In genomic region chr9:137634016-137634415, GRCh38 we compare ENCODE assay signal across 15 cellular contexts.
"Had no signal": no experiment of that assay in that cellular context is flagged by ENCODE, and none has a peak within 500 bp of the region (broad histone marks: within the 10 kb centered on the region; RNA-seq: fewer than 3 reads in every experiment).

No MANE protein-coding gene starts in this region.

- H3K36me3 ChIP-seq: brain microvascular endothelial cell, left lung, right lobe of liver, thoracic aorta had no signal

- H3K27ac Mint-ChIP-seq: activated CD4-positive, alpha-beta memory T cell treated with anti-CD3 and anti-CD28 coated beads, Interleukin-2, amount 10 ng/mL, durations not matched to agents 7 days and 5 days; activated CD4-positive, alpha-beta T cell treated with anti-CD3 and anti-CD28 coated beads for 36 hours; activated naive CD4-positive, alpha-beta T cell treated with anti-CD3 and anti-CD28 coated beads, Interleukin-2, amount 50 U/mL, for 24 hours; activated T-cell treated with anti-CD3 and anti-CD28 coated beads, Interleukin-2, amount 50 U/mL, for 24 hours had no signal

- H3K27me3 Mint-ChIP-seq: activated CD4-positive, alpha-beta memory T cell treated with anti-CD3 and anti-CD28 coated beads, Interleukin-2, amount 10 ng/mL, durations not matched to agents 7 days and 5 days; activated CD4-positive, alpha-beta T cell treated with anti-CD3 and anti-CD28 coated beads for 36 hours; activated naive CD4-positive, alpha-beta T cell treated with anti-CD3 and anti-CD28 coated beads, Interleukin-2, amount 50 U/mL, for 24 hours; activated T-cell treated with anti-CD3 and anti-CD28 coated beads, Interleukin-2, amount 50 U/mL, for 24 hours had no signal

- ATAC-seq: activated CD4-positive, alpha-beta T cell treated with anti-CD3 and anti-CD28 coated beads for 36 hours; left lung; right lobe of liver; SK-N-SH treated with all-trans-retinoic acid at 6 μM for 48 hours had no signal

- H3K27ac ChIP-seq: brain microvascular endothelial cell, hepatocyte, left lung, right lobe of liver, thoracic aorta had no signal

- H3K9me3 ChIP-seq: left lung, right lobe of liver, thoracic aorta had no signal

- H3K4me2 ChIP-seq: hepatocyte had no signal

- DNase-seq: activated CD4-positive, alpha-beta memory T cell treated with anti-CD3 and anti-CD28 coated beads, Interleukin-2, amount 10 ng/mL, durations not matched to agents 7 days and 5 days; activated CD4-positive, alpha-beta T cell treated with anti-CD3 and anti-CD28 coated beads for 36 hours; activated effector memory CD4-positive, alpha-beta T cell treated with anti-CD3 and anti-CD28 coated beads, Interleukin-2, amount 50 U/mL, for 16 hours; activated T-cell treated with anti-CD3 and anti-CD28 coated beads, Interleukin-2, amount 50 U/mL, for 24 hours; brain microvascular endothelial cell; effector CD8-positive, alpha-beta T cell; kidney; left lung; mesenchymal stem cell; right lobe of liver; T-helper 1 cell had no signal

- H3K36me3 Mint-ChIP-seq: activated naive CD4-positive, alpha-beta T cell treated with anti-CD3 and anti-CD28 coated beads, Interleukin-2, amount 50 U/mL, for 24 hours had no signal

- H3K4me3 ChIP-seq: hepatocyte, left lung, right lobe of liver, thoracic aorta had no signal

- H3K4me3 Mint-ChIP-seq: activated CD4-positive, alpha-beta memory T cell treated with anti-CD3 and anti-CD28 coated beads, Interleukin-2, amount 10 ng/mL, durations not matched to agents 7 days and 5 days; activated CD4-positive, alpha-beta T cell treated with anti-CD3 and anti-CD28 coated beads for 36 hours; activated naive CD4-positive, alpha-beta T cell treated with anti-CD3 and anti-CD28 coated beads, Interleukin-2, amount 50 U/mL, for 24 hours; activated T-cell treated with anti-CD3 and anti-CD28 coated beads, Interleukin-2, amount 50 U/mL, for 24 hours had no signal

- H2AFZ ChIP-seq: hepatocyte had no signal

- H3K9me3 Mint-ChIP-seq: activated CD4-positive, alpha-beta memory T cell treated with anti-CD3 and anti-CD28 coated beads, Interleukin-2, amount 10 ng/mL, durations not matched to agents 7 days and 5 days; activated naive CD4-positive, alpha-beta T cell treated with anti-CD3 and anti-CD28 coated beads, Interleukin-2, amount 50 U/mL, for 24 hours; activated T-cell treated with anti-CD3 and anti-CD28 coated beads, Interleukin-2, amount 50 U/mL, for 24 hours had no signal

- H3K27me3 ChIP-seq: brain microvascular endothelial cell, hepatocyte, left lung, right lobe of liver had no signal
